Comparison of ENCODE assay signal across 26 cellular contexts in genomic region chrX:153409414-153410101, GRCh38. TPM values are rescaled to one million over a fixed set of nuclear protein-coding genes. Genes with fewer than 3 reads are reported as not detected.
DNase-seq lines count a peak whose midpoint lies in the region; ATAC-seq, FAIRE-seq and TF ChIP-seq lines count a peak whose summit lies in the region.
"Had no signal": no experiment of that assay in that cellular context is flagged by ENCODE, and none has a peak within 500 bp of the region (broad histone marks: within the 10 kb centered on the region; RNA-seq: fewer than 3 reads in every experiment).

No MANE protein-coding gene starts in this region.

- H2AFZ ChIP-seq in HepG2 (ENCODE audit: low read length) (no peak overlapping the region), osteoblast (ENCODE audit: low read length) (no peak overlapping the region)
- H2AFZ ChIP-seq: GM23338 had no signal

- no peaks in the 10 kb centered on the region for H3K79me2 ChIP-seq in HepG2 (ENCODE audit: insufficient read depth, low read length)
- H3K79me2 ChIP-seq in osteoblast (ENCODE audit: insufficient read depth, low read length): no peaks in the 10 kb centered on the region

- H3K9ac ChIP-seq in HepG2 (ENCODE audit: insufficient read depth, low read depth, low read length): no peak overlapping the region

- TF ChIP-seq RAD21 in HepG2 (CRISPR knock-in tag; IDR thresholded peaks at IDR 0.05): no peak

- no peaks in the 10 kb centered on the region for H4K20me1 ChIP-seq in HepG2 (ENCODE audit: insufficient read depth, low read length)
- H4K20me1 ChIP-seq in osteoblast (ENCODE audit: insufficient read depth, low read length): no peaks in the 10 kb centered on the region

- no CpG with 5 or more reads among the region's 30 CpGs for WGBS in HepG2 (ENCODE audit: low lambda C conversion rate)
- 73 to 86% (median 82%) methylated on average over 8 to 30 of the region's 30 CpGs for WGBS in adrenal gland, 4 donors

- TF ChIP-seq EP300 in HepG2 (IDR thresholded peaks at IDR 0.05; ENCODE audit: low read depth in 2 of 2, low read length in 2 of 2): peak in 1 of 2 experiments; percentile 38; a peak in 1 of 4 replicates
- TF ChIP-seq EP300 in HepG2 (CRISPR knock-in tag; IDR thresholded peaks at IDR 0.05; ENCODE audit: borderline replicate concordance): no peak

- POLR2A ChIA-PET in HepG2 (lab: Yijun Ruan, JAX): interaction anchor here (1.0 kb wide), 1 partner anchor 79 kb away, joined by 3 read pairs; no protein-coding TSS in a partner anchor

- in situ Hi-C loops in HepG2 (cut with HindIII; ENCODE audit: extremely low pct_ligation_motif_present, low pct_unique_long_range_greater_than_20kb): loop anchor here (10.0 kb wide), 1 partner anchor 375 kb away; no protein-coding TSS in a partner anchor

- FAIRE-seq in HepG2 (lab: Jason Lieb, UNC): peak; percentile 98
- FAIRE-seq: GM12891, GM18507 had no signal

- BruUV-seq in HepG2 (replicated peaks; lab: Mats Ljungman, UMichigan): no TSS peak

- H3K27me3 ChIP-seq in right atrium auricular region: no peaks in the 10 kb centered on the region
- H3K27me3 ChIP-seq in HepG2 (ENCODE audit: control insufficient read depth in 1 of 2, insufficient read depth in 2 of 2, low read length in 2 of 2): no peaks in the 10 kb centered on the region
- H3K27me3 ChIP-seq in osteoblast (ENCODE audit: insufficient read depth, low read length): peaks cover 25% of the 10 kb centered on the region
- no peaks in the 10 kb centered on the region for H3K27me3 ChIP-seq in adrenal gland

- H3K4me3 ChIP-seq in right atrium auricular region (no peak overlapping the region), HepG2 (replicated peaks in 1 of 3; ENCODE audit: insufficient read depth in 1 of 3, low read depth in 2 of 3, low read length in 3 of 3) (no peak overlapping the region; a peak in 1 of 6 replicates), osteoblast (ENCODE audit: insufficient read depth, low read length) (no peak overlapping the region), adrenal gland (no peak overlapping the region)
- H3K4me3 ChIP-seq: GM23338 had no signal

- no peak overlapping the region for H3K27ac ChIP-seq in right atrium auricular region
- H3K27ac ChIP-seq in HepG2 (ENCODE audit: extremely low read length, insufficient read depth, low read length): peak overlapping the region; percentile 67
- H3K27ac ChIP-seq in osteoblast (ENCODE audit: low read depth, low read length): no peak overlapping the region
- H3K27ac ChIP-seq in adrenal gland: no peak overlapping the region
- H3K27ac ChIP-seq: 22Rv1 had no signal

- no peak for TF ChIP-seq CTCF in right atrium auricular region (IDR thresholded peaks at IDR 0.05)
- TF ChIP-seq CTCF in HepG2 (CRISPR knock-in tag; IDR thresholded peaks at IDR 0.05): 0 out of 2 replicates have a peak, but pooled peaks have one; percentile 10
- TF ChIP-seq CTCF in osteoblast (IDR thresholded peaks at IDR 0.05; ENCODE audit: extremely low read depth, low read depth, low read length): no peak
- no peak for TF ChIP-seq CTCF in adrenal gland (IDR thresholded peaks at IDR 0.05)

- intact Hi-C loops in cardiac septum (cut with DNase I) (no loop called here), HepG2 (cut with micrococcal nuclease; ENCODE audit: unreplicated experiment) (no loop called here), adrenal gland (cut with DNase I) (no loop called here)

- CTCF ChIA-PET in HepG2 (lab: Yijun Ruan, JAX; ENCODE audit: low intra/inter-chr PET ratio, low total read pairs): no interaction called here

- H3K36me3 ChIP-seq in right atrium auricular region (no peaks in the 10 kb centered on the region), HepG2 (replicated peaks in 1 of 2; ENCODE audit: control insufficient read depth in 1 of 2, insufficient read depth in 2 of 2, low read length in 2 of 2) (no peaks in the 10 kb centered on the region), osteoblast (ENCODE audit: insufficient read depth, low read length) (no peaks in the 10 kb centered on the region), adrenal gland (replicated peaks in 1 of 2) (no peaks in the 10 kb centered on the region)

- no peaks in the 10 kb centered on the region for H3K9me3 ChIP-seq in right atrium auricular region
- no peaks in the 10 kb centered on the region for H3K9me3 ChIP-seq in HepG2 (ENCODE audit: low read length)
- H3K9me3 ChIP-seq in osteoblast (ENCODE audit: low read depth, low read length): no peaks in the 10 kb centered on the region
- H3K9me3 ChIP-seq in adrenal gland (replicated peaks in 1 of 3): no peaks in the 10 kb centered on the region

- peaks cover 0 to 7% of the 10 kb centered on the region in 2 donors for H3K4me1 ChIP-seq in right atrium auricular region
- peaks cover 48% of the 10 kb centered on the region for H3K4me1 ChIP-seq in HepG2 (ENCODE audit: insufficient read depth, low read length)
- no peaks in the 10 kb centered on the region for H3K4me1 ChIP-seq in osteoblast (ENCODE audit: insufficient read depth, low read length)
- peaks cover 0 to 4% of the 10 kb centered on the region in 2 donors for H3K4me1 ChIP-seq in adrenal gland (replicated peaks in 1 of 2)

- H3K4me2 ChIP-seq in HepG2 (ENCODE audit: low read depth, low read length): peak overlapping the region; percentile 18
- H3K4me2 ChIP-seq in osteoblast (ENCODE audit: insufficient read depth, low read length): no peak overlapping the region
- H3K4me2 ChIP-seq: GM23338 had no signal

- peak; percentile 70 for DNase-seq in cardiac septum (ENCODE audit: low spot score)
- no peak for DNase-seq in right atrium auricular region (ENCODE audit: low spot score)
- peak; percentile 79 for DNase-seq in HepG2 (ENCODE audit: low spot score)
- peak; percentile 47 for DNase-seq in osteoblast (ENCODE audit: insufficient read length, low spot score, missing footprints)
- no peak for DNase-seq in adrenal gland
- DNase-seq in NCI-H187 (lab: John Stamatoyannopoulos, UW): no peak
- DNase-seq: C1 segment of cervical spinal cord; Calu3; CD4-positive, alpha-beta memory T cell; COR-L47; DMS53; DMS79 treated with DMSO at 0.1 percent for 48 hours; GF-D8; H9 had no signal

- no peak for TF ChIP-seq POLR2A in HepG2 (IDR thresholded peaks at IDR 0.05; ENCODE audit: insufficient read depth in 1 of 2, low read depth in 2 of 2, low read length in 2 of 2)
- no peak for TF ChIP-seq POLR2A in adrenal gland (IDR thresholded peaks at IDR 0.05)

- ATAC-seq in HepG2 (peak; percentile 87), GM19463 (IDR thresholded peaks at IDR 0.05; ENCODE audit: unreplicated experiment) (no peak), HG03095 (IDR thresholded peaks at IDR 0.05; ENCODE audit: unreplicated experiment) (no peak)
- ATAC-seq: HCT116 had no signal

RNA-seq across cellular contexts. Expression of gene ZFP92, which starts 1.7 kb away (rescaled TPM):
- 0.40 TPM for total RNA-seq in cardiac septum
- 1 to 10 TPM in 1 of 2 donors, under 1 TPM in 1; 0.85 to 1.6 TPM for total RNA-seq in right atrium auricular region
- 0.02 and 0.03 TPM in 2 replicates for total RNA-seq in HepG2 (2016; rRNA removed; fragmentation: Illumina TruSeq; extraction: Trizol)
- not detected in 2 replicates for total RNA-seq in HepG2 (2016; cell fraction: cytosol; rRNA removed; fragmentation: Illumina TruSeq; extraction: Trizol; ENCODE audit: low read depth)
- 0.02 and 0.03 TPM in 2 replicates for total RNA-seq in HepG2 (2016; cell fraction: insoluble cytoplasmic fraction; rRNA removed; fragmentation: Illumina TruSeq; extraction: Trizol)
- not detected in 2 replicates for total RNA-seq in HepG2 (2016; cell fraction: membrane; rRNA removed; fragmentation: Illumina TruSeq; extraction: Trizol)
- not detected in 2 replicates for total RNA-seq in HepG2 (2016; cell fraction: nucleus; rRNA removed; fragmentation: Illumina TruSeq; extraction: Trizol)
- polyA plus RNA-seq in HepG2 (2011; rRNA removed): not detected in 2 replicates
- polyA plus RNA-seq in HepG2 (2011; cell fraction: cytosol; rRNA removed): not detected in 2 replicates
- polyA plus RNA-seq in HepG2 (2011; cell fraction: nucleus; rRNA removed): 0.03 TPM in 1 of 2 replicates, not detected in the other
- polyA plus RNA-seq in HepG2 (2012): 0.03 TPM in 1 of 2 replicates, not detected in the other
- not detected in 2 replicates for polyA plus RNA-seq in HepG2 (2016; cell fraction: cytosol; fragmentation: Illumina TruSeq; extraction: Trizol; ENCODE audit: low read depth)
- polyA plus RNA-seq in HepG2 (2016; cell fraction: insoluble cytoplasmic fraction; fragmentation: Illumina TruSeq; extraction: Trizol; ENCODE audit: low read depth): not detected in 2 replicates
- polyA plus RNA-seq in HepG2 (2016; cell fraction: membrane; fragmentation: Illumina TruSeq; extraction: Trizol; ENCODE audit: low read depth): not detected in 2 replicates
- polyA plus RNA-seq in HepG2 (2016; cell fraction: nucleus; fragmentation: Illumina TruSeq; extraction: Trizol; ENCODE audit: insufficient read depth, low read depth): not detected in 2 replicates
- polyA minus RNA-seq in HepG2 (2011; rRNA and poly(A)+ RNA removed; ENCODE audit: low replicate concordance): not detected in 2 replicates
- not detected in 2 replicates for polyA minus RNA-seq in HepG2 (2011; cell fraction: cytosol; rRNA and poly(A)+ RNA removed)
- not detected in 2 replicates for polyA minus RNA-seq in HepG2 (2011; cell fraction: nucleus; rRNA and poly(A)+ RNA removed)
- total RNA-seq in osteoblast: under 0.01 TPM in 1 of 2 replicates, not detected in the other
- 1 to 10 TPM; 2.6 to 7.5 (median 4.3) TPM for total RNA-seq in adrenal gland
- polyA plus RNA-seq in adrenal gland: 1 to 10 TPM in 1 of 3 donors, under 1 TPM in 2; 0.71 to 4.2 (median 0.97) TPM
- total RNA-seq: G401, H4 had no signal

RNA-seq across cellular contexts. Expression of gene PNMA6E, which starts 8.4 kb away (rescaled TPM):
- not detected for total RNA-seq in cardiac septum
- not detected for total RNA-seq in right atrium auricular region
- total RNA-seq in HepG2 (2016; rRNA removed; fragmentation: Illumina TruSeq; extraction: Trizol): not detected in 2 replicates
- not detected in 2 replicates for total RNA-seq in HepG2 (2016; cell fraction: cytosol; rRNA removed; fragmentation: Illumina TruSeq; extraction: Trizol; ENCODE audit: low read depth)
- total RNA-seq in HepG2 (2016; cell fraction: insoluble cytoplasmic fraction; rRNA removed; fragmentation: Illumina TruSeq; extraction: Trizol): not detected in 2 replicates
- not detected in 2 replicates for total RNA-seq in HepG2 (2016; cell fraction: membrane; rRNA removed; fragmentation: Illumina TruSeq; extraction: Trizol)
- not detected in 2 replicates for total RNA-seq in HepG2 (2016; cell fraction: nucleus; rRNA removed; fragmentation: Illumina TruSeq; extraction: Trizol)
- polyA plus RNA-seq in HepG2 (2011; rRNA removed): not detected in 2 replicates
- polyA plus RNA-seq in HepG2 (2011; cell fraction: cytosol; rRNA removed): not detected in 2 replicates
- polyA plus RNA-seq in HepG2 (2011; cell fraction: nucleus; rRNA removed): not detected in 2 replicates
- not detected in 2 replicates for polyA plus RNA-seq in HepG2 (2012)
- polyA plus RNA-seq in HepG2 (2016; cell fraction: cytosol; fragmentation: Illumina TruSeq; extraction: Trizol; ENCODE audit: low read depth): not detected in 2 replicates
- not detected in 2 replicates for polyA plus RNA-seq in HepG2 (2016; cell fraction: insoluble cytoplasmic fraction; fragmentation: Illumina TruSeq; extraction: Trizol; ENCODE audit: low read depth)
- not detected in 2 replicates for polyA plus RNA-seq in HepG2 (2016; cell fraction: membrane; fragmentation: Illumina TruSeq; extraction: Trizol; ENCODE audit: low read depth)
- not detected in 2 replicates for polyA plus RNA-seq in HepG2 (2016; cell fraction: nucleus; fragmentation: Illumina TruSeq; extraction: Trizol; ENCODE audit: insufficient read depth, low read depth)
- not detected in 2 replicates for polyA minus RNA-seq in HepG2 (2011; rRNA and poly(A)+ RNA removed; ENCODE audit: low replicate concordance)
- not detected in 2 replicates for polyA minus RNA-seq in HepG2 (2011; cell fraction: cytosol; rRNA and poly(A)+ RNA removed)
- not detected in 2 replicates for polyA minus RNA-seq in HepG2 (2011; cell fraction: nucleus; rRNA and poly(A)+ RNA removed)
- not detected in 2 replicates for total RNA-seq in osteoblast
- under 1 TPM in 5 of 8 donors, not detected in 3; 0.07 to 0.27 (median 0.13) TPM for total RNA-seq in adrenal gland
- under 1 TPM in 2 of 3 donors, not detected in 1; 0.16 to 0.20 TPM for polyA plus RNA-seq in adrenal gland
- total RNA-seq: A673; Calu3; CD4-positive, alpha-beta memory T cell; Daoy; G401; GM23338; H4; H9 had no signal
- polyA plus RNA-seq: BJ; CD4-positive, alpha-beta memory T cell; GM23338 had no signal

RNA-seq across cellular contexts. Expression of gene TREX2, which starts 36.3 kb away (rescaled TPM):
- total RNA-seq in cardiac septum (0.19 TPM), right atrium auricular region (under 1 TPM in 1 of 2 donors, not detected in 1; 0.94 TPM), HepG2 (2016; rRNA removed; fragmentation: Illumina TruSeq; extraction: Trizol) (0.18 TPM in 1 of 2 replicates, not detected in the other), osteoblast (3.3 and 3.5 TPM in 2 replicates), adrenal gland (1 to 10 TPM in 3 of 8 donors, under 1 TPM in 4, not detected in 1; 0.28 to 4.3 (median 0.65) TPM)
- 1.2 TPM in 1 of 2 replicates, not detected in the other for total RNA-seq in HepG2 (2016; cell fraction: cytosol; rRNA removed; fragmentation: Illumina TruSeq; extraction: Trizol; ENCODE audit: low read depth)
- total RNA-seq in HepG2 (2016; cell fraction: insoluble cytoplasmic fraction; rRNA removed; fragmentation: Illumina TruSeq; extraction: Trizol): 0.22 TPM in 1 of 2 replicates, not detected in the other
- total RNA-seq in HepG2 (2016; cell fraction: membrane; rRNA removed; fragmentation: Illumina TruSeq; extraction: Trizol): 0.19 and 0.21 TPM in 2 replicates
- total RNA-seq in HepG2 (2016; cell fraction: nucleus; rRNA removed; fragmentation: Illumina TruSeq; extraction: Trizol): 0.50 and 0.62 TPM in 2 replicates
- polyA plus RNA-seq in HepG2 (2011; rRNA removed) (0.13 and 0.17 TPM in 2 replicates), adrenal gland (1 to 10 TPM in 2 of 3 donors, not detected in 1; 1.7 to 1.8 TPM)
- polyA plus RNA-seq in HepG2 (2011; cell fraction: cytosol; rRNA removed): 0.09 and 0.21 TPM in 2 replicates
- 1.2 and 2.1 TPM in 2 replicates for polyA plus RNA-seq in HepG2 (2011; cell fraction: nucleus; rRNA removed)
- not detected in 2 replicates for polyA plus RNA-seq in HepG2 (2012)
- 0.18 TPM in 1 of 2 replicates, not detected in the other for polyA plus RNA-seq in HepG2 (2016; cell fraction: cytosol; fragmentation: Illumina TruSeq; extraction: Trizol; ENCODE audit: low read depth)
- 0.19 TPM in 1 of 2 replicates, not detected in the other for polyA plus RNA-seq in HepG2 (2016; cell fraction: insoluble cytoplasmic fraction; fragmentation: Illumina TruSeq; extraction: Trizol; ENCODE audit: low read depth)
- polyA plus RNA-seq in HepG2 (2016; cell fraction: membrane; fragmentation: Illumina TruSeq; extraction: Trizol; ENCODE audit: low read depth): 0.15 TPM in 1 of 2 replicates, not detected in the other
- polyA plus RNA-seq in HepG2 (2016; cell fraction: nucleus; fragmentation: Illumina TruSeq; extraction: Trizol; ENCODE audit: insufficient read depth, low read depth): 0.38 TPM in 1 of 2 replicates, not detected in the other
- polyA minus RNA-seq in HepG2 (2011; rRNA and poly(A)+ RNA removed; ENCODE audit: low replicate concordance): 0.24 and 0.87 TPM in 2 replicates
- polyA minus RNA-seq in HepG2 (2011; cell fraction: cytosol; rRNA and poly(A)+ RNA removed): not detected in 2 replicates
- polyA minus RNA-seq in HepG2 (2011; cell fraction: nucleus; rRNA and poly(A)+ RNA removed): 1.3 and 1.6 TPM in 2 replicates
- total RNA-seq: G401 had no signal

Comparison
In these comparisons a context has a peak if more than half of its experiments do, and no peak if none do; other contexts are left out.
1. DNase-seq: peak in cardiac septum (single experiment), HepG2 (single experiment) and osteoblast (single experiment); none in right atrium auricular region (single experiment), adrenal gland (0 of 7) and NCI-H187 (0 of 2).